In genomic region chr6:117441824-117442264, GRCh38 we compare ENCODE assay signal across 1 cellular context.
TF ChIP-seq lines count a peak whose summit lies in the region.

No MANE protein-coding gene starts in this region.

TF ChIP-seq in HepG2, 621 proteins besides CTCF, POLR2A, EP300 and RAD21 (continued from another document and continues in another):
- no peak for TF ChIP-seq ZNF142 (CRISPR knock-in tag; IDR thresholded peaks at IDR 0.05)
- TF ChIP-seq HHEX (CRISPR knock-in tag; IDR thresholded peaks at IDR 0.05) = peak; percentile 45; the same call in 1 of the 2 replicates
- no peak for TF ChIP-seq ZNF232 (CRISPR knock-in tag; IDR thresholded peaks at IDR 0.05; ENCODE audit: borderline replicate concordance)
- no peak for TF ChIP-seq POLR2G (IDR thresholded peaks at IDR 0.05; ENCODE audit: low read depth, low read length)
- TF ChIP-seq TCF7L2 (IDR thresholded peaks at IDR 0.05; ENCODE audit: low read depth, low read length) = peak; percentile 74; the same call in 1 of the 2 replicates
- TF ChIP-seq STAT5B (CRISPR knock-in tag; IDR thresholded peaks at IDR 0.05) = 0 out of 2 replicates have a peak, but pooled peaks have one; percentile 41
- no peak for TF ChIP-seq HNRNPL (IDR thresholded peaks at IDR 0.05; ENCODE audit: low read depth, low read length)
- peak; percentile 76; the same call in 1 of the 2 replicates for TF ChIP-seq AHDC1 (CRISPR knock-in tag; IDR thresholded peaks at IDR 0.05; ENCODE audit: borderline replicate concordance)
- TF ChIP-seq TSC22D2 (CRISPR knock-in tag; IDR thresholded peaks at IDR 0.05; ENCODE audit: borderline replicate concordance) = 0 out of 2 replicates have a peak, but pooled peaks have one; percentile 83
- TF ChIP-seq HMG20A (CRISPR knock-in tag; IDR thresholded peaks at IDR 0.05; ENCODE audit: borderline replicate concordance) = peak; percentile 99
- TF ChIP-seq NR3C1 (CRISPR knock-in tag; IDR thresholded peaks at IDR 0.05) = no peak
- no peak for TF ChIP-seq ZNF563 (CRISPR knock-in tag; IDR thresholded peaks at IDR 0.05)
- TF ChIP-seq JUNB (CRISPR knock-in tag; IDR thresholded peaks at IDR 0.05; ENCODE audit: borderline replicate concordance) = peak; percentile 55; the same call in 1 of the 2 replicates
- 0 out of 2 replicates have a peak, but pooled peaks have one; percentile 36 for TF ChIP-seq ZNF34 (CRISPR knock-in tag; IDR thresholded peaks at IDR 0.05; ENCODE audit: borderline replicate concordance)
- TF ChIP-seq MIER2 (CRISPR knock-in tag; IDR thresholded peaks at IDR 0.05) = 0 out of 2 replicates have a peak, but pooled peaks have one; percentile 33
- TF ChIP-seq PRDM4 (CRISPR knock-in tag; IDR thresholded peaks at IDR 0.05; ENCODE audit: borderline replicate concordance) = no peak
- TF ChIP-seq ZNF460 (CRISPR knock-in tag; IDR thresholded peaks at IDR 0.05; ENCODE audit: borderline replicate concordance) = no peak
- TF ChIP-seq SOX5 (CRISPR knock-in tag; IDR thresholded peaks at IDR 0.05; ENCODE audit: borderline replicate concordance) = peak; percentile 99
- TF ChIP-seq NFE2 (CRISPR knock-in tag; IDR thresholded peaks at IDR 0.05) = no peak
- no peak for TF ChIP-seq ZNF75D (CRISPR knock-in tag; IDR thresholded peaks at IDR 0.05; ENCODE audit: borderline replicate concordance)
- TF ChIP-seq XRCC5 (optimal IDR thresholded peaks at IDR 0.05; ENCODE audit: low read length) = no peak
- peak; percentile 73; the same call in 1 of the 2 replicates for TF ChIP-seq CCDC6 (CRISPR knock-in tag; IDR thresholded peaks at IDR 0.05)
- TF ChIP-seq GABPB1 (CRISPR knock-in tag; IDR thresholded peaks at IDR 0.05) = 0 out of 2 replicates have a peak, but pooled peaks have one; percentile 17
- no peak for TF ChIP-seq LBX2 (CRISPR knock-in tag; IDR thresholded peaks at IDR 0.05; ENCODE audit: borderline replicate concordance)
- TF ChIP-seq ZEB1 (IDR thresholded peaks at IDR 0.05; ENCODE audit: insufficient replicate concordance, low read depth) = no peak
- TF ChIP-seq PTBP1 (IDR thresholded peaks at IDR 0.05; ENCODE audit: low read depth, low read length, poor library complexity, severe bottlenecking) = no peak
- peak; percentile 88 for TF ChIP-seq SSRP1 (CRISPR knock-in tag; IDR thresholded peaks at IDR 0.05)
- no peak for TF ChIP-seq SETDB1 (CRISPR knock-in tag; IDR thresholded peaks at IDR 0.05; ENCODE audit: borderline replicate concordance)
- TF ChIP-seq SMAD9 (CRISPR knock-in tag; IDR thresholded peaks at IDR 0.05) = no peak
- peak; percentile 100 for TF ChIP-seq ARID5B (CRISPR knock-in tag; IDR thresholded peaks at IDR 0.05)
- TF ChIP-seq ZNF777 (CRISPR knock-in tag; IDR thresholded peaks at IDR 0.05) = no peak
- peak; percentile 86 for TF ChIP-seq ZNF205 (CRISPR knock-in tag; IDR thresholded peaks at IDR 0.05)
- peak; percentile 82; the same call in 1 of the 2 replicates for TF ChIP-seq ZBTB34 (CRISPR knock-in tag; IDR thresholded peaks at IDR 0.05)
- TF ChIP-seq ZKSCAN5 (CRISPR knock-in tag; IDR thresholded peaks at IDR 0.05) = no peak
- TF ChIP-seq ZNF251 (CRISPR knock-in tag; IDR thresholded peaks at IDR 0.05) = no peak
